11 cellular contexts compared by ENCODE assay signal in genomic region chr19:18159810-18160209, GRCh38.
"Had no signal": no experiment of that assay in that cellular context is flagged by ENCODE, and none has a peak within 500 bp of the region (broad histone marks: within the 10 kb centered on the region; RNA-seq: fewer than 3 reads in every experiment).

No MANE protein-coding gene starts in this region.

- H3K9me3 ChIP-seq: adrenal gland, pancreas, transverse colon had no signal

- DNase-seq: activated CD4-positive, alpha-beta T cell treated with anti-CD3 and anti-CD28 coated beads for 1 hour; activated CD8-positive, alpha-beta memory T cell treated with anti-CD3 and anti-CD28 coated beads, Interleukin-2, amount 50 U/mL, for 4 hours; cortex of kidney; small intestine; T-helper 9 cell; transverse colon had no signal

- H3K9me3 Mint-ChIP-seq: activated CD4-positive, alpha-beta memory T cell treated with anti-CD3 and anti-CD28 coated beads for 36 hours; activated naive CD4-positive, alpha-beta T cell treated with anti-CD3 and anti-CD28 coated beads for 36 hours; central memory CD8-positive, alpha-beta T cell had no signal

- H3K27me3 ChIP-seq: adrenal gland, pancreas, transverse colon had no signal

- H3K27ac Mint-ChIP-seq: activated naive CD4-positive, alpha-beta T cell treated with anti-CD3 and anti-CD28 coated beads for 36 hours had no signal

- H3K4me3 ChIP-seq: transverse colon had no signal

- H3K27me3 Mint-ChIP-seq: activated CD4-positive, alpha-beta memory T cell treated with anti-CD3 and anti-CD28 coated beads for 36 hours; central memory CD8-positive, alpha-beta T cell had no signal
